ENCODE assay signal across 1 cellular context in genomic region chr7:50712527-50713356, GRCh38.
TF ChIP-seq lines count a peak whose summit lies in the region.

No MANE protein-coding gene starts in this region.

TF ChIP-seq in H1, 55 proteins besides CTCF, POLR2A, EP300 and RAD21:
- TF ChIP-seq TBP (IDR thresholded peaks at IDR 0.05; ENCODE audit: low read depth, low read length) (no peak), NRF1 (IDR thresholded peaks at IDR 0.05; ENCODE audit: low read depth, low read length) (no peak), KDM5A (IDR thresholded peaks at IDR 0.05; ENCODE audit: low read length) (no peak), KDM1A (IDR thresholded peaks at IDR 0.05; ENCODE audit: borderline replicate concordance, low read length) (no peak), JUND (IDR thresholded peaks at IDR 0.05; ENCODE audit: low read length) (no peak), FOSL1 (IDR thresholded peaks at IDR 0.05; ENCODE audit: insufficient read depth, low read depth, low read length) (no peak), SIN3A (conservative IDR thresholded peaks at IDR 0.05 in 1 of 2, IDR thresholded peaks at IDR 0.05 in 1 of 2; ENCODE audit: low read depth in 1 of 2, low read length in 2 of 2) (no peak), ZNF274 (IDR thresholded peaks at IDR 0.05; ENCODE audit: borderline replicate concordance, extremely low read depth, low read length) (no peak), BRCA1 (IDR thresholded peaks at IDR 0.05; ENCODE audit: low read depth, low read length) (no peak)
TF ChIP-seq in H1: peak in this region for 0.
